Comparison of ENCODE assay signal across 8 cellular contexts in genomic region chr9:21974542-21975409, GRCh38. TPM values are rescaled to one million over a fixed set of nuclear protein-coding genes. Genes with fewer than 3 reads are reported as not detected.
DNase-seq lines count a peak whose midpoint lies in the region; ATAC-seq lines count a peak whose summit lies in the region.

No MANE protein-coding gene starts in this region.

- peaks cover 12% of the 10 kb centered on the region for H3K36me3 ChIP-seq in ACC112 (ENCODE audit: insufficient read depth, low read length)
- H3K36me3 ChIP-seq in iPS DF 6.9 (ENCODE audit: control insufficient read depth, insufficient read depth, low read length) = no peaks in the 10 kb centered on the region
- peaks cover 8% of the 10 kb centered on the region for H3K36me3 ChIP-seq in skeletal muscle satellite cell (ENCODE audit: insufficient read depth, low read length)

- H3K9me3 Mint-ChIP-seq in activated naive CD8-positive, alpha-beta T cell treated with anti-CD3 and anti-CD28 coated beads for 36 hours = peaks cover 11% of the 10 kb centered on the region

- DNase-seq in NCI-H526 (lab: John Stamatoyannopoulos, UW) = peak; percentile 92 to 96
- peak; percentile 40 for DNase-seq in activated naive CD8-positive, alpha-beta T cell treated with anti-CD3 and anti-CD28 coated beads for 36 hours
- no peak for DNase-seq in iPS DF 6.9 (ENCODE audit: low read depth, low spot score)
- DNase-seq in HT-29 (ENCODE audit: low spot score) = no peak

- peaks cover 97% of the 10 kb centered on the region for H3K27me3 Mint-ChIP-seq in activated naive CD8-positive, alpha-beta T cell treated with anti-CD3 and anti-CD28 coated beads for 36 hours

- H3K4me1 ChIP-seq in ACC112 (ENCODE audit: control insufficient read depth, insufficient read depth, low read length, unreplicated experiment) (peaks cover 32% of the 10 kb centered on the region), iPS DF 6.9 (ENCODE audit: control insufficient read depth, insufficient read depth, low read length) (0 out of 2 replicates have a peak, but pooled peaks cover 2% of the 10 kb centered on the region), skeletal muscle satellite cell (ENCODE audit: control insufficient read depth, insufficient read depth, low read length) (peaks cover 24% of the 10 kb centered on the region)

- H3K27me3 ChIP-seq in ACC112 (ENCODE audit: insufficient read depth, low read length) = no peaks in the 10 kb centered on the region
- H3K27me3 ChIP-seq in iPS DF 6.9 (ENCODE audit: control insufficient read depth, insufficient read depth, low read length) = peaks cover 68% of the 10 kb centered on the region
- peaks cover 36% of the 10 kb centered on the region for H3K27me3 ChIP-seq in skeletal muscle satellite cell (ENCODE audit: control insufficient read depth, insufficient read depth, low read length)

- WGBS in iPS DF 6.9 (ENCODE audit: insufficient coverage, insufficient read length) = no CpG with 5 or more reads among the region's 64 CpGs

- peaks cover 10% of the 10 kb centered on the region for H3K36me3 Mint-ChIP-seq in activated naive CD8-positive, alpha-beta T cell treated with anti-CD3 and anti-CD28 coated beads for 36 hours

- peak overlapping the region; percentile 13 for H3K27ac Mint-ChIP-seq in activated naive CD8-positive, alpha-beta T cell treated with anti-CD3 and anti-CD28 coated beads for 36 hours

- H3K9me3 ChIP-seq in iPS DF 6.9 (ENCODE audit: control insufficient read depth, insufficient read depth, low read length) = no peaks in the 10 kb centered on the region
- no peaks in the 10 kb centered on the region for H3K9me3 ChIP-seq in skeletal muscle satellite cell (replicated peaks; ENCODE audit: low read length)

- ATAC-seq in GM18861 (IDR thresholded peaks at IDR 0.05; ENCODE audit: unreplicated experiment) (peak; percentile 49), HG03064 (IDR thresholded peaks at IDR 0.05; ENCODE audit: low read depth, unreplicated experiment) (peak; percentile 63)

- peaks cover 21% of the 10 kb centered on the region for H3K4me1 Mint-ChIP-seq in activated naive CD8-positive, alpha-beta T cell treated with anti-CD3 and anti-CD28 coated beads for 36 hours

- H3K4me3 ChIP-seq in ACC112 (ENCODE audit: low read depth, low read length) (peak overlapping the region; percentile 92), iPS DF 6.9 (ENCODE audit: low read length) (peak overlapping the region; percentile 36; the same call in 1 of the 2 replicates), skeletal muscle satellite cell (ENCODE audit: low read length) (peak overlapping the region; percentile 91)

- H3K4me3 Mint-ChIP-seq in activated naive CD8-positive, alpha-beta T cell treated with anti-CD3 and anti-CD28 coated beads for 36 hours = peak overlapping the region; percentile 78

- peak overlapping the region; percentile 87 for H2AFZ ChIP-seq in ACC112 (ENCODE audit: low read length, unreplicated experiment)

- H3K4me2 ChIP-seq in skeletal muscle satellite cell (ENCODE audit: low read length) = peak overlapping the region; percentile 90

- H3K9ac ChIP-seq in skeletal muscle satellite cell (ENCODE audit: low read depth, low read length) = peak overlapping the region; percentile 80

- H3K27ac ChIP-seq in ACC112 (ENCODE audit: low read depth, low read length) = peak overlapping the region; percentile 84
- no peak overlapping the region for H3K27ac ChIP-seq in iPS DF 6.9 (ENCODE audit: low read length)

- peaks cover 92% of the 10 kb centered on the region for H3K79me2 ChIP-seq in ACC112 (ENCODE audit: control insufficient read depth, insufficient read depth, low read length, unreplicated experiment)

RNA-seq across cellular contexts. Expression of gene CDKN2A, which starts 19.4 kb away (rescaled TPM):
- total RNA-seq in activated naive CD8-positive, alpha-beta T cell treated with anti-CD3 and anti-CD28 coated beads for 36 hours = 1 to 10 TPM in 1 of 2 experiments, under 1 TPM in 1; 0.97 to 1.5 TPM
- 51.5 and 56.1 TPM in 2 replicates for total RNA-seq in skeletal muscle satellite cell (2012; rRNA removed)
- 871 and 958 TPM in 2 replicates for total RNA-seq in HT-29 (2014; rRNA removed; shearing (Covaris generic))

RNA-seq across cellular contexts. Expression of gene CDKN2B-AS1, which starts 19.8 kb away (rescaled TPM):
- total RNA-seq in activated naive CD8-positive, alpha-beta T cell treated with anti-CD3 and anti-CD28 coated beads for 36 hours = under 1 TPM in 1 of 2 experiments, not detected in 1; 0.10 TPM
- total RNA-seq in skeletal muscle satellite cell (2012; rRNA removed) = 3.3 and 3.5 TPM in 2 replicates
- 6.7 and 6.9 TPM in 2 replicates for total RNA-seq in HT-29 (2014; rRNA removed; shearing (Covaris generic))

RNA-seq across cellular contexts. Expression of gene CDKN2B, which starts 34.3 kb away (rescaled TPM):
- not detected for total RNA-seq in activated naive CD8-positive, alpha-beta T cell treated with anti-CD3 and anti-CD28 coated beads for 36 hours
- 6.6 and 15.7 TPM in 2 replicates for total RNA-seq in skeletal muscle satellite cell (2012; rRNA removed)
- total RNA-seq in HT-29 (2014; rRNA removed; shearing (Covaris generic)) = 13.0 and 24.8 TPM in 2 replicates

Comparison
In these comparisons a context has a peak if more than half of its experiments do, and no peak if none do; other contexts are left out.
1. H3K4me3 ChIP-seq: peak in every context shown above with its lines; median percentile 92 in ACC112; 91 in skeletal muscle satellite cell; 36 in iPS DF 6.9.
2. DNase-seq: peak in NCI-H526 (2 of 2) and activated naive CD8-positive, alpha-beta T cell treated with anti-CD3 and anti-CD28 coated beads for 36 hours (single experiment); none in iPS DF 6.9 (single experiment) and HT-29 (single experiment).
3. RNA of gene CDKN2A, which starts 19.4 kb away (total RNA-seq): 871 to 958 TPM in HT-29; 0.97 to 1.5 TPM in activated naive CD8-positive, alpha-beta T cell treated with anti-CD3 and anti-CD28 coated beads for 36 hours; every median in the first group is over 100 times any median in the second.
4. RNA of gene CDKN2B, which starts 34.3 kb away (total RNA-seq): 13.0 to 24.8 TPM in HT-29; not detected in activated naive CD8-positive, alpha-beta T cell treated with anti-CD3 and anti-CD28 coated beads for 36 hours; every median in the first group is over 10 times any median in the second.